9 cellular contexts compared by ENCODE assay signal in the genomic region with DNA sequence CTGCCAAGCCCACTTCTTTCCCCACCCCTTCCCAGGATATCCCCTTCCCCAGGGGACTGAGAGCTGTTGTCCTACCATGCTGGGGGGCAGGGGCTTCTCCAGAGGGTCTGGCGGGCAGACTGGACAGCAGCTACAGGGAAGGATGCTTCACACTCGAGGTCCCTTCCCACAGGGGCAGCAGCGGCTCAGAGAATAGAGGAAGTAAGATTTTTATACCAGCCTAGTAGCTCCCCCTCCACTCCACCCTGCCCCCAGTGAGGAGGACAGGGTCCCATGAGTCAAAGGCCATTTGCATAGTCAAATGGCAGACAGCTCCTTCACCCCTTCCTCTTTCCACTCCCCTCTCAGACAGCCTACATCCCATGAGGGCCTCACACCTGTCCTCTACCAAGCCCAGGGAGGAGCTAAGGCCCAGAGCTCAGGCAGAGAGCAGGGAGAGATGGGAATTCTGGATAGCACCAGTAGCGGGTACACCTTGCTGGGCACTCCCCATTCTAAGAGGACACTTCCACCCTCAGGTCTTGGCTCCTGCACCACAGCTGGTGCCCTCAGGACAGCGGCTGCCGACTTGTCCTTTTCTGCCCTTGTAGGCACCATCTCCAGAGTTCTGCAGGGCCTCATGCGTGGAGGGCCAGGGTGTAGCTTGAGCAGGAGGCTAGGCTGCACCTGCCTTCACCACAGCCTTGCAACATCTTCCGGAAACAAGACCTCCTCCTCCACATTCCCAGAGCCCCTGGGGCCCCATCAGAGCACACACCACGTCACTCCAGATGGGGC. TPM values are rescaled to one million over a fixed set of nuclear protein-coding genes. Genes with fewer than 3 reads are reported as not detected.
A peak's percentile ranks its signal among the peaks of the same experiment; 100 is the strongest.
DNase-seq lines count a peak whose midpoint lies in the region; ATAC-seq and TF ChIP-seq lines count a peak whose summit lies in the region.
"Had no signal": no experiment of that assay in that cellular context is flagged by ENCODE, and none has a peak within 500 bp of the region (broad histone marks: within the 10 kb centered on the region; RNA-seq: fewer than 3 reads in every experiment).

A gene with protein sequence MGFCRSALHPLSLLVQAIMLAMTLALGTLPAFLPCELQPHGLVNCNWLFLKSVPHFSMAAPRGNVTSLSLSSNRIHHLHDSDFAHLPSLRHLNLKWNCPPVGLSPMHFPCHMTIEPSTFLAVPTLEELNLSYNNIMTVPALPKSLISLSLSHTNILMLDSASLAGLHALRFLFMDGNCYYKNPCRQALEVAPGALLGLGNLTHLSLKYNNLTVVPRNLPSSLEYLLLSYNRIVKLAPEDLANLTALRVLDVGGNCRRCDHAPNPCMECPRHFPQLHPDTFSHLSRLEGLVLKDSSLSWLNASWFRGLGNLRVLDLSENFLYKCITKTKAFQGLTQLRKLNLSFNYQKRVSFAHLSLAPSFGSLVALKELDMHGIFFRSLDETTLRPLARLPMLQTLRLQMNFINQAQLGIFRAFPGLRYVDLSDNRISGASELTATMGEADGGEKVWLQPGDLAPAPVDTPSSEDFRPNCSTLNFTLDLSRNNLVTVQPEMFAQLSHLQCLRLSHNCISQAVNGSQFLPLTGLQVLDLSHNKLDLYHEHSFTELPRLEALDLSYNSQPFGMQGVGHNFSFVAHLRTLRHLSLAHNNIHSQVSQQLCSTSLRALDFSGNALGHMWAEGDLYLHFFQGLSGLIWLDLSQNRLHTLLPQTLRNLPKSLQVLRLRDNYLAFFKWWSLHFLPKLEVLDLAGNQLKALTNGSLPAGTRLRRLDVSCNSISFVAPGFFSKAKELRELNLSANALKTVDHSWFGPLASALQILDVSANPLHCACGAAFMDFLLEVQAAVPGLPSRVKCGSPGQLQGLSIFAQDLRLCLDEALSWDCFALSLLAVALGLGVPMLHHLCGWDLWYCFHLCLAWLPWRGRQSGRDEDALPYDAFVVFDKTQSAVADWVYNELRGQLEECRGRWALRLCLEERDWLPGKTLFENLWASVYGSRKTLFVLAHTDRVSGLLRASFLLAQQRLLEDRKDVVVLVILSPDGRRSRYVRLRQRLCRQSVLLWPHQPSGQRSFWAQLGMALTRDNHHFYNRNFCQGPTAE (minus strand): TSS at position 194 of the 777 bp plus-strand sequence. CDS start 116 bp downstream, at position 78.

- H3K9me3 Mint-ChIP-seq in glutamatergic neuron (ENCODE audit: unreplicated experiment) = peaks cover 5% of the 10 kb centered on the region

- peaks cover 2% of the 10 kb centered on the region for H3K36me3 Mint-ChIP-seq in T-helper 17 cell (ENCODE audit: low read depth)
- H3K36me3 Mint-ChIP-seq in glutamatergic neuron (ENCODE audit: unreplicated experiment) = no peaks in the 10 kb centered on the region

- no peaks in the 10 kb centered on the region for H3K9me3 ChIP-seq in T-helper 17 cell (ENCODE audit: control insufficient read depth, low read length, poor library complexity, severe bottlenecking)

- intact Hi-C loops in sciatic nerve (cut with DNase I) = no loop called here

- H3K4me1 Mint-ChIP-seq in T-helper 17 cell = peaks cover 51% of the 10 kb centered on the region
- peaks cover 6% of the 10 kb centered on the region for H3K4me1 Mint-ChIP-seq in glutamatergic neuron (ENCODE audit: low read depth, unreplicated experiment)

- ATAC-seq in GM19395 (IDR thresholded peaks at IDR 0.05; ENCODE audit: unreplicated experiment) = peak; percentile 78
- peak; percentile 67 for ATAC-seq in HG03280 (IDR thresholded peaks at IDR 0.05; ENCODE audit: unreplicated experiment)
- ATAC-seq in T-helper 17 cell = peak; percentile 61
- ATAC-seq in sciatic nerve = no peak

- H3K4me3 Mint-ChIP-seq in T-helper 17 cell (peak within 1 kb of the TSS; percentile 86), glutamatergic neuron (ENCODE audit: unreplicated experiment) (no peak within 1 kb of the TSS)

- H3K27me3 Mint-ChIP-seq in T-helper 17 cell (no peaks in the 10 kb centered on the region), glutamatergic neuron (ENCODE audit: unreplicated experiment) (peaks cover 16% of the 10 kb centered on the region)

- H3K27ac Mint-ChIP-seq in T-helper 17 cell (peak within 1 kb of the TSS; percentile 93), glutamatergic neuron (ENCODE audit: unreplicated experiment) (no peak within 1 kb of the TSS)

- TF ChIP-seq POLR2A in GM10847 (IDR thresholded peaks at IDR 0.05; ENCODE audit: extremely low read depth, insufficient read length) = peak; percentile 51

- no peak for TF ChIP-seq CTCF in glutamatergic neuron (IDR thresholded peaks at IDR 0.05; ENCODE audit: partially characterized antibody, unreplicated experiment)

- DNase-seq in T-helper 17 cell (no peak), sciatic nerve (ENCODE audit: low spot score) (peak; percentile 53), DMS 273 (lab: John Stamatoyannopoulos, UW; ENCODE audit: unreplicated experiment) (no peak), AG08395 (ENCODE audit: low spot score) (no peak), glutamatergic neuron (no peak)

RNA-seq across cellular contexts. Expression of the gene that starts here (rescaled TPM):
- under 1 TPM in 1 of 2 donors, not detected in 1; 0.42 TPM for total RNA-seq in T-helper 17 cell
- 1.1 TPM for total RNA-seq in sciatic nerve
- 0.37 TPM for total RNA-seq in glutamatergic neuron (ENCODE audit: unreplicated experiment)
- total RNA-seq: endothelial cell of umbilical vein had no signal

Comparison
In these comparisons a context has a peak if more than half of its experiments do, and no peak if none do; other contexts are left out.
1. Peak in ATAC-seq in T-helper 17 cell; RNA of the gene not detected or under 1 TPM.